ENCODE assay signal across 23 cellular contexts in genomic region chr10:24982294-24983064, GRCh38. TPM values are rescaled to one million over a fixed set of nuclear protein-coding genes. Genes with fewer than 3 reads are reported as not detected.
DNase-seq lines count a peak whose midpoint lies in the region; ATAC-seq and TF ChIP-seq lines count a peak whose summit lies in the region.
"Had no signal": no experiment of that assay in that cellular context is flagged by ENCODE, and none has a peak within 500 bp of the region (broad histone marks: within the 10 kb centered on the region; RNA-seq: fewer than 3 reads in every experiment).

No MANE protein-coding gene starts in this region.

- no TSS peak for BruUV-seq in Calu3 (replicated peaks; lab: Mats Ljungman, UMichigan)

- H3K9me3 Mint-ChIP-seq in Calu3 (ENCODE audit: low read depth, unreplicated experiment) = no peaks in the 10 kb centered on the region

- no peaks in the 10 kb centered on the region for H3K27me3 Mint-ChIP-seq in Calu3 (ENCODE audit: unreplicated experiment)

- H3K36me3 Mint-ChIP-seq in Calu3 (ENCODE audit: insufficient read depth, unreplicated experiment) = no peaks in the 10 kb centered on the region
- H3K36me3 Mint-ChIP-seq: naive B cell had no signal

- H3K4me3 Mint-ChIP-seq in Calu3 (ENCODE audit: low read depth, unreplicated experiment) = no peak overlapping the region
- H3K4me3 Mint-ChIP-seq: naive B cell had no signal

- no peak overlapping the region for H3K27ac Mint-ChIP-seq in Calu3 (ENCODE audit: unreplicated experiment)

- no peak for TF ChIP-seq CTCF in Calu3 (IDR thresholded peaks at IDR 0.05; ENCODE audit: unreplicated experiment)

- no peak for DNase-seq in putamen (ENCODE audit: low spot score)
- DNase-seq in LoVo (ENCODE audit: low spot score) = no peak
- no peak for DNase-seq in Calu3
- DNase-seq in NCI-H146 (lab: John Stamatoyannopoulos, UW) = no peak
- DNase-seq: activated CD4-positive, alpha-beta T cell treated with anti-CD3 and anti-CD28 coated beads, Interleukin-2, amount 50 U/mL, for 1 hour; activated gamma-delta T cell; cortex of kidney; DMS153; GDM1; mammary epithelial cell; naive B cell; NCI-H1436 treated with DMSO at 0.1 percent for 48 hours; PC-3; right cardiac atrium; SHP77 treated with DMSO at 0.1 percent for 48 hours; T-helper 1 cell had no signal

- intact Hi-C loops in Calu3 (cut with micrococcal nuclease; ENCODE audit: unreplicated experiment) = no loop called here

- CTCF ChIA-PET in Calu3 (lab: Charles Lee) = no interaction called here

- ATAC-seq in GM18511 (IDR thresholded peaks at IDR 0.05; ENCODE audit: unreplicated experiment) (peak; percentile 73), GM19452 (IDR thresholded peaks at IDR 0.05; ENCODE audit: unreplicated experiment) (peak; percentile 78), GM21825 (IDR thresholded peaks at IDR 0.05; ENCODE audit: unreplicated experiment) (peak; percentile 69), HG03196 (IDR thresholded peaks at IDR 0.05; ENCODE audit: unreplicated experiment) (peak; percentile 66)
- ATAC-seq: HepG2, PC-3, right cardiac atrium had no signal

- no peaks in the 10 kb centered on the region for H3K4me1 Mint-ChIP-seq in Calu3 (ENCODE audit: low read depth, unreplicated experiment)
- H3K4me1 Mint-ChIP-seq: naive B cell had no signal

RNA-seq across cellular contexts. Expression of gene PRTFDC1, which starts 30.1 kb away (rescaled TPM):
- 22.7 and 24.6 TPM in 2 replicates for total RNA-seq in Calu3 (2022)
- total RNA-seq: HepG2, MCF 10A had no signal

RNA-seq across cellular contexts. Expression of gene ENKUR, which starts 33.5 kb away (rescaled TPM):
- 0.37 and 0.66 TPM in 2 replicates for total RNA-seq in Calu3 (2022)
- total RNA-seq: omental fat pad, PC-3, right cardiac atrium had no signal

RNA-seq across cellular contexts. Expression of gene THNSL1, which starts 33.9 kb away (rescaled TPM):
- total RNA-seq in Calu3 (2022) = 6.6 and 7.0 TPM in 2 replicates
